In the genomic region with DNA sequence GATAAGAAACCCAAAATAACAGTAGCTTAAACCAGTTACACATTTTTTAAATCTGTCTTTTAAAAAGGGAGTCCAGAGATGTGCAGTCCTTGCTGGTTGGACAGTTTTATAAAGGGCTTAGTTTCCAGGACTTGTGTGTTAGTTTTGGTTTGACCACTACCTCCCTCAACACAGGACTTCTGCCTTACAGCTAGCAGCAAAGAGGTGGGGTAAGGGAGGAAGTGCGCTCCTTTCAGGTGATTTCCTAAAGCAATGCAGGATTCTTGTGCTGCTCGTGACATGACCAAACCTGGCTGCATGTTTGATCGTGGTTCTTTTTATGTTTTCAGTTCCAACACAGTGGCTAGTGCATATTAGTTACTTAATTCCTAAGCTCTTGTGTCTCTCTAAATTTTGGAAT, we compare ENCODE assay signal across 1 cellular context.
TF ChIP-seq lines count a peak whose summit lies in the region.

No MANE protein-coding gene starts in this region.

TF ChIP-seq in WTC11, 78 proteins besides CTCF, POLR2A, EP300 and RAD21:
- TF ChIP-seq TEAD4 (CRISPR knock-in tag; IDR thresholded peaks at IDR 0.05) = no peak
- TF ChIP-seq, protein P1, sequence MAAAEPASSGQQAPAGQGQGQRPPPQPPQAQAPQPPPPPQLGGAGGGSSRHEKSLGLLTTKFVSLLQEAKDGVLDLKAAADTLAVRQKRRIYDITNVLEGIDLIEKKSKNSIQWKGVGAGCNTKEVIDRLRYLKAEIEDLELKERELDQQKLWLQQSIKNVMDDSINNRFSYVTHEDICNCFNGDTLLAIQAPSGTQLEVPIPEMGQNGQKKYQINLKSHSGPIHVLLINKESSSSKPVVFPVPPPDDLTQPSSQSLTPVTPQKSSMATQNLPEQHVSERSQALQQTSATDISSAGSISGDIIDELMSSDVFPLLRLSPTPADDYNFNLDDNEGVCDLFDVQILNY (CRISPR knock-in tag; IDR thresholded peaks at IDR 0.05) = no peak
- TF ChIP-seq, protein P2, sequence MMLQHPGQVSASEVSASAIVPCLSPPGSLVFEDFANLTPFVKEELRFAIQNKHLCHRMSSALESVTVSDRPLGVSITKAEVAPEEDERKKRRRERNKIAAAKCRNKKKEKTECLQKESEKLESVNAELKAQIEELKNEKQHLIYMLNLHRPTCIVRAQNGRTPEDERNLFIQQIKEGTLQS (CRISPR knock-in tag; conservative IDR thresholded peaks at IDR 0.05) = no peak
